ENCODE assay signal across 1 cellular context in genomic region chr4:115126487-115126886, GRCh38.
TF ChIP-seq lines count a peak whose summit lies in the region.

No MANE protein-coding gene starts in this region.

TF ChIP-seq in HEK293, 187 proteins besides CTCF, POLR2A, EP300 and RAD21 (continued from another document):
- TF ChIP-seq, protein P1, sequence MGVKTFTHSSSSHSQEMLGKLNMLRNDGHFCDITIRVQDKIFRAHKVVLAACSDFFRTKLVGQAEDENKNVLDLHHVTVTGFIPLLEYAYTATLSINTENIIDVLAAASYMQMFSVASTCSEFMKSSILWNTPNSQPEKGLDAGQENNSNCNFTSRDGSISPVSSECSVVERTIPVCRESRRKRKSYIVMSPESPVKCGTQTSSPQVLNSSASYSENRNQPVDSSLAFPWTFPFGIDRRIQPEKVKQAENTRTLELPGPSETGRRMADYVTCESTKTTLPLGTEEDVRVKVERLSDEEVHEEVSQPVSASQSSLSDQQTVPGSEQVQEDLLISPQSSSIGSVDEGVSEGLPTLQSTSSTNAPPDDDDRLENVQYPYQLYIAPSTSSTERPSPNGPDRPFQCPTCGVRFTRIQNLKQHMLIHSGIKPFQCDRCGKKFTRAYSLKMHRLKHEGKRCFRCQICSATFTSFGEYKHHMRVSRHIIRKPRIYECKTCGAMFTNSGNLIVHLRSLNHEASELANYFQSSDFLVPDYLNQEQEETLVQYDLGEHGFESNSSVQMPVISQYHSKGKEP (tag by site-specific recombination; IDR thresholded peaks at IDR 0.05) = peak; percentile 52; the same call in 1 of the 2 replicates
- no peak for TF ChIP-seq ZNF138 (tag by site-specific recombination; IDR thresholded peaks at IDR 0.05; ENCODE audit: borderline replicate concordance)
- TF ChIP-seq TSHZ1 (tag by site-specific recombination; IDR thresholded peaks at IDR 0.05; ENCODE audit: borderline replicate concordance) = no peak
- TF ChIP-seq, protein P2, sequence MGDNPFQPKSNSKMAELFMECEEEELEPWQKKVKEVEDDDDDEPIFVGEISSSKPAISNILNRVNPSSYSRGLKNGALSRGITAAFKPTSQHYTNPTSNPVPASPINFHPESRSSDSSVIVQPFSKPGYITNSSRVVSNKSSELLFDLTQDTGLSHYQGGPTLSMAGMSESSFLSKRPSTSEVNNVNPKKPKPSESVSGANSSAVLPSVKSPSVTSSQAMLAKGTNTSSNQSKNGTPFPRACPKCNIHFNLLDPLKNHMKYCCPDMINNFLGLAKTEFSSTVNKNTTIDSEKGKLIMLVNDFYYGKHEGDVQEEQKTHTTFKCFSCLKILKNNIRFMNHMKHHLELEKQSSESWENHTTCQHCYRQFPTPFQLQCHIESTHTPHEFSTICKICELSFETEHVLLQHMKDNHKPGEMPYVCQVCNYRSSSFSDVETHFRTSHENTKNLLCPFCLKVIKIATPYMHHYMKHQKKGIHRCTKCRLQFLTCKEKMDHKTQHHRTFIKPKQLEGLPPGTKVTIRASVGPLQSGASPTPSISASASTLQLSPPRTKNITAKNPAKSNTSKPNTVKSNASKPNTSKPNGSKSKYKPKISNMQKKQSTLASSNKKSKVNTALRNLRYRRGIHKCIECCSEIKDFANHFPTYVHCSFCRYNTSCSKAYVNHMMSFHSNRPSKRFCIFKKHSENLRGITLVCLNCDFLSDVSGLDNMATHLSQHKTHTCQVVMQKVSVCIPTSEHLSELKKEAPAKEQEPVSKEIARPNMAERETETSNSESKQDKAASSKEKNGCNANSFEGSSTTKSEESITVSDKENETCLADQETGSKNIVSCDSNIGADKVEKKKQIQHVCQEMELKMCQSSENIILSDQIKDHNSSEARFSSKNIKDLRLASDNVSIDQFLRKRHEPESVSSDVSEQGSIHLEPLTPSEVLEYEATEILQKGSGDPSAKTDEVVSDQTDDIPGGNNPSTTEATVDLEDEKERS (tag by site-specific recombination; IDR thresholded peaks at IDR 0.05) = no peak
- TF ChIP-seq, protein P3, sequence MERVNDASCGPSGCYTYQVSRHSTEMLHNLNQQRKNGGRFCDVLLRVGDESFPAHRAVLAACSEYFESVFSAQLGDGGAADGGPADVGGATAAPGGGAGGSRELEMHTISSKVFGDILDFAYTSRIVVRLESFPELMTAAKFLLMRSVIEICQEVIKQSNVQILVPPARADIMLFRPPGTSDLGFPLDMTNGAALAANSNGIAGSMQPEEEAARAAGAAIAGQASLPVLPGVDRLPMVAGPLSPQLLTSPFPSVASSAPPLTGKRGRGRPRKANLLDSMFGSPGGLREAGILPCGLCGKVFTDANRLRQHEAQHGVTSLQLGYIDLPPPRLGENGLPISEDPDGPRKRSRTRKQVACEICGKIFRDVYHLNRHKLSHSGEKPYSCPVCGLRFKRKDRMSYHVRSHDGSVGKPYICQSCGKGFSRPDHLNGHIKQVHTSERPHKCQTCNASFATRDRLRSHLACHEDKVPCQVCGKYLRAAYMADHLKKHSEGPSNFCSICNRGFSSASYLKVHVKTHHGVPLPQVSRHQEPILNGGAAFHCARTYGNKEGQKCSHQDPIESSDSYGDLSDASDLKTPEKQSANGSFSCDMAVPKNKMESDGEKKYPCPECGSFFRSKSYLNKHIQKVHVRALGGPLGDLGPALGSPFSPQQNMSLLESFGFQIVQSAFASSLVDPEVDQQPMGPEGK (tag by site-specific recombination; IDR thresholded peaks at IDR 0.05) = peak; percentile 62
- TF ChIP-seq ZNF843 (tag by site-specific recombination; IDR thresholded peaks at IDR 0.05) = no peak
- TF ChIP-seq ZFHX2 (tag by site-specific recombination; conservative IDR thresholded peaks at IDR 0.05) = no peak
- TF ChIP-seq ZFP3 (tag by site-specific recombination; IDR thresholded peaks at IDR 0.05; ENCODE audit: low read depth) = no peak
- TF ChIP-seq ZNF473 (tag by site-specific recombination; IDR thresholded peaks at IDR 0.05) = no peak
- 0 out of 2 replicates have a peak, but pooled peaks have one; percentile 62 for TF ChIP-seq ZNF549 (tag by site-specific recombination; IDR thresholded peaks at IDR 0.05)
- TF ChIP-seq ZNF529 (tag by site-specific recombination; IDR thresholded peaks at IDR 0.05; ENCODE audit: insufficient replicate concordance) = no peak
- TF ChIP-seq ZNF560 (tag by site-specific recombination; IDR thresholded peaks at IDR 0.05; ENCODE audit: borderline replicate concordance) = no peak
- TF ChIP-seq ZNF747 (tag by site-specific recombination; IDR thresholded peaks at IDR 0.05) = no peak
- no peak for TF ChIP-seq ZNF140 (tag by site-specific recombination; IDR thresholded peaks at IDR 0.05)
- TF ChIP-seq ZNF629 (tag by site-specific recombination; IDR thresholded peaks at IDR 0.05) = peak; percentile 62
- TF ChIP-seq ZNF610 (tag by site-specific recombination; IDR thresholded peaks at IDR 0.05; ENCODE audit: borderline replicate concordance) = no peak
- peak; percentile 86 for TF ChIP-seq GLIS1 (tag by site-specific recombination; IDR thresholded peaks at IDR 0.05)
- TF ChIP-seq SALL2 (tag by site-specific recombination; IDR thresholded peaks at IDR 0.05; ENCODE audit: borderline replicate concordance) = no peak
- TF ChIP-seq ZNF274 (IDR thresholded peaks at IDR 0.05; ENCODE audit: low read length) = no peak
- TF ChIP-seq ZNF274 (tag by site-specific recombination; IDR thresholded peaks at IDR 0.05; ENCODE audit: borderline replicate concordance) = no peak
- no peak for TF ChIP-seq ZFP41 (tag by site-specific recombination; IDR thresholded peaks at IDR 0.05; ENCODE audit: borderline replicate concordance)
- TF ChIP-seq ZNF660 (tag by site-specific recombination; IDR thresholded peaks at IDR 0.05) = no peak
- TF ChIP-seq HOXA7 (CRISPR knock-in tag; IDR thresholded peaks at IDR 0.05; ENCODE audit: borderline replicate concordance) = no peak
- TF ChIP-seq PRDM6 (tag by site-specific recombination; IDR thresholded peaks at IDR 0.05) = peak; percentile 38; the same call in 1 of the 2 replicates
- TF ChIP-seq ZNF530 (tag by site-specific recombination; IDR thresholded peaks at IDR 0.05; ENCODE audit: low read depth) = no peak
- TF ChIP-seq, protein P4, sequence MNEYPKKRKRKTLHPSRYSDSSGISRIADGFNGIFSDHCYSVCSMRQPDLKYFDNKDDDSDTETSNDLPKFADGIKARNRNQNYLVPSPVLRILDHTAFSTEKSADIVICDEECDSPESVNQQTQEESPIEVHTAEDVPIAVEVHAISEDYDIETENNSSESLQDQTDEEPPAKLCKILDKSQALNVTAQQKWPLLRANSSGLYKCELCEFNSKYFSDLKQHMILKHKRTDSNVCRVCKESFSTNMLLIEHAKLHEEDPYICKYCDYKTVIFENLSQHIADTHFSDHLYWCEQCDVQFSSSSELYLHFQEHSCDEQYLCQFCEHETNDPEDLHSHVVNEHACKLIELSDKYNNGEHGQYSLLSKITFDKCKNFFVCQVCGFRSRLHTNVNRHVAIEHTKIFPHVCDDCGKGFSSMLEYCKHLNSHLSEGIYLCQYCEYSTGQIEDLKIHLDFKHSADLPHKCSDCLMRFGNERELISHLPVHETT (tag by site-specific recombination; IDR thresholded peaks at IDR 0.05) = no peak
- 0 out of 2 replicates have a peak, but pooled peaks have one; percentile 53 for TF ChIP-seq ZNF24 (tag by site-specific recombination; IDR thresholded peaks at IDR 0.05)
- TF ChIP-seq ZNF585B (tag by site-specific recombination; IDR thresholded peaks at IDR 0.05) = no peak
- TF ChIP-seq ZNF776 (tag by site-specific recombination; IDR thresholded peaks at IDR 0.05; ENCODE audit: borderline replicate concordance) = no peak
- TF ChIP-seq OSR2 (tag by site-specific recombination; IDR thresholded peaks at IDR 0.05) = peak; percentile 59; the same call in 1 of the 2 replicates
- no peak for TF ChIP-seq TCF7L2 (IDR thresholded peaks at IDR 0.05; ENCODE audit: borderline replicate concordance, low read depth, low read length)
- TF ChIP-seq ZIC2 (tag by site-specific recombination; IDR thresholded peaks at IDR 0.05) = no peak
- TF ChIP-seq ZNF37A (tag by site-specific recombination; IDR thresholded peaks at IDR 0.05) = no peak
- no peak for TF ChIP-seq ZNF658 (tag by site-specific recombination; IDR thresholded peaks at IDR 0.05)
- TF ChIP-seq PRDM1 (tag by site-specific recombination; IDR thresholded peaks at IDR 0.05) = 0 out of 2 replicates have a peak, but pooled peaks have one; percentile 14
- TF ChIP-seq, protein P5, sequence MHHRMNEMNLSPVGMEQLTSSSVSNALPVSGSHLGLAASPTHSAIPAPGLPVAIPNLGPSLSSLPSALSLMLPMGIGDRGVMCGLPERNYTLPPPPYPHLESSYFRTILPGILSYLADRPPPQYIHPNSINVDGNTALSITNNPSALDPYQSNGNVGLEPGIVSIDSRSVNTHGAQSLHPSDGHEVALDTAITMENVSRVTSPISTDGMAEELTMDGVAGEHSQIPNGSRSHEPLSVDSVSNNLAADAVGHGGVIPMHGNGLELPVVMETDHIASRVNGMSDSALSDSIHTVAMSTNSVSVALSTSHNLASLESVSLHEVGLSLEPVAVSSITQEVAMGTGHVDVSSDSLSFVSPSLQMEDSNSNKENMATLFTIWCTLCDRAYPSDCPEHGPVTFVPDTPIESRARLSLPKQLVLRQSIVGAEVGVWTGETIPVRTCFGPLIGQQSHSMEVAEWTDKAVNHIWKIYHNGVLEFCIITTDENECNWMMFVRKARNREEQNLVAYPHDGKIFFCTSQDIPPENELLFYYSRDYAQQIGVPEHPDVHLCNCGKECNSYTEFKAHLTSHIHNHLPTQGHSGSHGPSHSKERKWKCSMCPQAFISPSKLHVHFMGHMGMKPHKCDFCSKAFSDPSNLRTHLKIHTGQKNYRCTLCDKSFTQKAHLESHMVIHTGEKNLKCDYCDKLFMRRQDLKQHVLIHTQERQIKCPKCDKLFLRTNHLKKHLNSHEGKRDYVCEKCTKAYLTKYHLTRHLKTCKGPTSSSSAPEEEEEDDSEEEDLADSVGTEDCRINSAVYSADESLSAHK (tag by site-specific recombination; IDR thresholded peaks at IDR 0.05) = no peak
- TF ChIP-seq ZNF10 (tag by site-specific recombination; IDR thresholded peaks at IDR 0.05) = no peak
- no peak for TF ChIP-seq ZNF830 (tag by site-specific recombination; IDR thresholded peaks at IDR 0.05; ENCODE audit: low read depth)
- no peak for TF ChIP-seq ZFP37 (tag by site-specific recombination; IDR thresholded peaks at IDR 0.05)
- TF ChIP-seq KLF9 (tag by site-specific recombination; IDR thresholded peaks at IDR 0.05; ENCODE audit: low read depth) = no peak
- TF ChIP-seq KLF10 (tag by site-specific recombination; IDR thresholded peaks at IDR 0.05) = no peak
- TF ChIP-seq ZNF248 (tag by site-specific recombination; IDR thresholded peaks at IDR 0.05) = no peak
